26 cellular contexts compared by ENCODE assay signal in genomic region chr11:119602745-119603373, GRCh38.
DNase-seq lines count a peak whose midpoint lies in the region; ATAC-seq, FAIRE-seq and TF ChIP-seq lines count a peak whose summit lies in the region.
"Had no signal": no experiment of that assay in that cellular context is flagged by ENCODE, and none has a peak within 500 bp of the region (broad histone marks: within the 10 kb centered on the region; RNA-seq: fewer than 3 reads in every experiment).

No MANE protein-coding gene starts in this region.

- H3K4me3 ChIP-seq in BLaER1 (no peak overlapping the region), HCT116 (replicated peaks in 1 of 2; ENCODE audit: low read depth in 1 of 2, low read length in 2 of 2) (no peak overlapping the region), K562 (no peak overlapping the region), neural progenitor cell (no peak overlapping the region), thyroid gland (replicated peaks in 1 of 3) (no peak overlapping the region)
- H3K4me3 ChIP-seq: HAP-1, left lung, skin epidermis had no signal

- peaks cover 51% of the 10 kb centered on the region for H3K4me1 ChIP-seq in BLaER1
- H3K4me1 ChIP-seq in HCT116 (ENCODE audit: control insufficient read depth in 1 of 2, insufficient read depth in 2 of 2, low read length in 2 of 2) = peaks cover 0 to 9% of the 10 kb centered on the region in 2 experiments; a peak in 2 of 4 replicates
- H3K4me1 ChIP-seq in K562 (replicated peaks in 1 of 2; ENCODE audit: control insufficient read depth in 2 of 2, insufficient read depth in 2 of 2, low read length in 2 of 2) = peaks cover 0 to 9% of the 10 kb centered on the region in 2 experiments; a peak in 1 of 5 replicates
- peaks cover 23% of the 10 kb centered on the region for H3K4me1 ChIP-seq in neural progenitor cell
- no peaks in the 10 kb centered on the region for H3K4me1 ChIP-seq in thyroid gland
- H3K4me1 ChIP-seq: left lung had no signal

- H4K20me1 ChIP-seq in BLaER1 = no peaks in the 10 kb centered on the region
- no peaks in the 10 kb centered on the region for H4K20me1 ChIP-seq in HCT116 (ENCODE audit: insufficient read depth)
- H4K20me1 ChIP-seq in K562 (replicated peaks; ENCODE audit: control insufficient read depth, insufficient read depth, low read length) = no peaks in the 10 kb centered on the region; the same call in 1 of the 2 replicates
- no peaks in the 10 kb centered on the region for H4K20me1 ChIP-seq in neural progenitor cell (ENCODE audit: low read depth)

- peaks cover 1% of the 10 kb centered on the region for H3F3A ChIP-seq in neural progenitor cell (ENCODE audit: low read depth)

- CTCF ChIA-PET in HCT116 (lab: Charles Lee) = interaction anchor here (1.8 kb wide), 2 partner anchors 14 to 22 kb away, joined by 4 to 6 read pairs; no protein-coding TSS in a partner anchor
- CTCF ChIA-PET in K562 (lab: Yijun Ruan, JAX; ENCODE audit: low intra/inter-chr PET ratio) = no interaction called here

- H3K36me3 Mint-ChIP-seq in neural progenitor cell = no peaks in the 10 kb centered on the region
- H3K36me3 Mint-ChIP-seq: activated naive CD8-positive, alpha-beta T cell treated with anti-CD3 and anti-CD28 coated beads for 36 hours had no signal

- H3K27ac Mint-ChIP-seq in neural progenitor cell = no peak overlapping the region
- H3K27ac Mint-ChIP-seq: activated naive CD8-positive, alpha-beta T cell treated with anti-CD3 and anti-CD28 coated beads for 36 hours; stimulated activated naive CD8-positive, alpha-beta T cell treated with anti-CD3 and anti-CD28 coated beads, Interleukin-15, amount 100 ng/mL, for 72 hours; T-helper 1 cell treated with Interleukin-12 subunit alpha and Interleukin-12 subunit beta and Interleukin-4 antibody, amounts not matched to agents 30 μg/mL and 1 μg/mL, for 36 hours had no signal

- H3K4me1 Mint-ChIP-seq in neural progenitor cell = peaks cover 33% of the 10 kb centered on the region
- H3K4me1 Mint-ChIP-seq: activated naive CD8-positive, alpha-beta T cell treated with anti-CD3 and anti-CD28 coated beads for 36 hours; stimulated activated naive CD8-positive, alpha-beta T cell treated with anti-CD3 and anti-CD28 coated beads, Interleukin-15, amount 100 ng/mL, for 72 hours had no signal

- ATAC-seq in HCT116 (no peak), K562 (no peak)
- ATAC-seq: left lung; stimulated activated naive CD8-positive, alpha-beta T cell treated with anti-CD3 and anti-CD28 coated beads, Interleukin-15, amount 100 ng/mL, for 72 hours had no signal

- H3K4me2 ChIP-seq in BLaER1 (peak overlapping the region; percentile 30), HCT116 (ENCODE audit: low read length) (no peak overlapping the region), K562 (ENCODE audit: insufficient read depth, low read length) (no peak overlapping the region), neural progenitor cell (no peak overlapping the region)
- H3K4me2 ChIP-seq: SK-N-SH had no signal

- H3K27ac ChIP-seq in BLaER1 (no peak overlapping the region), HCT116 (ENCODE audit: low read depth, low read length) (no peak overlapping the region), K562 (ENCODE audit: extremely low read depth, low read depth, low read length) (no peak overlapping the region), neural progenitor cell (no peak overlapping the region), thyroid gland (no peak overlapping the region)
- H3K27ac ChIP-seq: C4-2B, left lung, skin epidermis had no signal

- H3K9me3 ChIP-seq in BLaER1 = no peaks in the 10 kb centered on the region
- H3K9me3 ChIP-seq in HCT116 (ENCODE audit: control insufficient read depth in 1 of 2, insufficient read depth in 1 of 2, low read depth in 1 of 2, low read length in 2 of 2) = no peaks in the 10 kb centered on the region
- no peaks in the 10 kb centered on the region for H3K9me3 ChIP-seq in K562 (replicated peaks; ENCODE audit: control insufficient read depth, insufficient read depth, low read depth, low read length)
- no peaks in the 10 kb centered on the region for H3K9me3 ChIP-seq in neural progenitor cell (ENCODE audit: low read depth)
- no peaks in the 10 kb centered on the region for H3K9me3 ChIP-seq in thyroid gland
- H3K9me3 ChIP-seq: HAP-1, left lung, SK-N-SH had no signal

- H3K79me2 ChIP-seq in HCT116 (ENCODE audit: insufficient read depth, low read length) = no peaks in the 10 kb centered on the region
- no peaks in the 10 kb centered on the region for H3K79me2 ChIP-seq in K562 (ENCODE audit: control insufficient read depth, insufficient read depth, low read length)
- H3K79me2 ChIP-seq in neural progenitor cell (ENCODE audit: low read depth) = no peaks in the 10 kb centered on the region

- no peaks in the 10 kb centered on the region for H3K36me3 ChIP-seq in BLaER1
- no peaks in the 10 kb centered on the region for H3K36me3 ChIP-seq in HCT116 (ENCODE audit: control insufficient read depth in 1 of 2, insufficient read depth in 2 of 2, low read length in 2 of 2)
- H3K36me3 ChIP-seq in K562 (ENCODE audit: control insufficient read depth, insufficient read depth, low read length) = no peaks in the 10 kb centered on the region
- no peaks in the 10 kb centered on the region for H3K36me3 ChIP-seq in neural progenitor cell
- H3K36me3 ChIP-seq in thyroid gland = no peaks in the 10 kb centered on the region
- H3K36me3 ChIP-seq: HAP-1, left lung had no signal

- in situ Hi-C loops in K562 (cut with MboI) = no loop called here

- TF ChIP-seq EP300 in K562 (IDR thresholded peaks at IDR 0.05; ENCODE audit: low read length) = no peak

- TF ChIP-seq CTCF in HCT116 (IDR thresholded peaks at IDR 0.05 in 2 of 3, conservative IDR thresholded peaks at IDR 0.05 in 1 of 3; ENCODE audit: borderline replicate concordance in 1 of 3, insufficient read depth in 1 of 3, low read depth in 2 of 3, low read length in 2 of 3) (peak in 2 of 3 experiments; percentile 37 to 48; a peak in 4 of 6 replicates), K562 (IDR thresholded peaks at IDR 0.05 in 2 of 3, conservative IDR thresholded peaks at IDR 0.05 in 1 of 3; ENCODE audit: insufficient read depth in 2 of 3, low read depth in 1 of 3, low read length in 3 of 3) (peak; percentile 33 to 54 (median 45); a peak in 4 of 6 replicates), neural progenitor cell (IDR thresholded peaks at IDR 0.05) (peak; percentile 39), thyroid gland (IDR thresholded peaks at IDR 0.05) (no peak)

- TF ChIP-seq RAD21 in HCT116 (IDR thresholded peaks at IDR 0.05; ENCODE audit: low read depth) (no peak), K562 (CRISPR knock-in tag; conservative IDR thresholded peaks at IDR 0.05 in 1 of 2, IDR thresholded peaks at IDR 0.05 in 1 of 2) (0 out of 4 replicates have a peak, but pooled peaks have one; percentile 15 to 18)

- no peak for TF ChIP-seq POLR2A in HCT116 (IDR thresholded peaks at IDR 0.05; ENCODE audit: borderline replicate concordance, extremely low read depth, insufficient read depth, insufficient read length)
- no peak for TF ChIP-seq POLR2A in K562 (conservative IDR thresholded peaks at IDR 0.05)
- no peak for TF ChIP-seq POLR2A in thyroid gland (IDR thresholded peaks at IDR 0.05)

- H3K9me2 ChIP-seq in HCT116 (ENCODE audit: insufficient read depth) = no peaks in the 10 kb centered on the region
- H3K9me2 ChIP-seq: SK-N-SH had no signal

- H3K9ac ChIP-seq in BLaER1 (no peak overlapping the region), HCT116 (ENCODE audit: low read length) (no peak overlapping the region), K562 (ENCODE audit: insufficient read depth in 1 of 2, low read depth in 2 of 2, low read length in 2 of 2) (no peak overlapping the region), neural progenitor cell (no peak overlapping the region)
- H3K9ac ChIP-seq: SK-N-SH had no signal

- H3K27me3 Mint-ChIP-seq in neural progenitor cell (ENCODE audit: insufficient read depth, low read depth) = peaks cover 5% of the 10 kb centered on the region

- H2AFZ ChIP-seq in HCT116 (ENCODE audit: low read depth, low read length, poor library complexity, severe bottlenecking) (no peak overlapping the region), K562 (ENCODE audit: low read depth, low read length) (no peak overlapping the region), neural progenitor cell (replicated peaks) (no peak overlapping the region)

- BruUV-seq in HCT116 (replicated peaks; lab: Mats Ljungman, UMichigan) (no TSS peak), K562 (replicated peaks; lab: Mats Ljungman, UMichigan) (no TSS peak)

- no peak for FAIRE-seq in K562 (lab: Jason Lieb, UNC)

- intact Hi-C loops in HCT116 (cut with micrococcal nuclease) = no loop called here
- intact Hi-C loops in K562 (cut with micrococcal nuclease) = no loop called here
- intact Hi-C loops in thyroid gland (cut with DNase I) = no loop called here

- H3K4me3 Mint-ChIP-seq in neural progenitor cell = no peak overlapping the region
- H3K4me3 Mint-ChIP-seq: activated naive CD8-positive, alpha-beta T cell treated with anti-CD3 and anti-CD28 coated beads for 36 hours; stimulated activated naive CD8-positive, alpha-beta T cell treated with anti-CD3 and anti-CD28 coated beads, Interleukin-15, amount 100 ng/mL, for 72 hours; T-helper 1 cell treated with Interleukin-12 subunit alpha and Interleukin-12 subunit beta and Interleukin-4 antibody, amounts not matched to agents 30 μg/mL and 1 μg/mL, for 36 hours had no signal

- no peaks in the 10 kb centered on the region for H3K9me1 ChIP-seq in K562 (ENCODE audit: control insufficient read depth, insufficient read depth, low read length)

- DNase-seq in HCT116 (ENCODE audit: low read depth, low spot score) = no peak
- peak in 1 of 4 experiments; percentile 34 for DNase-seq in K562 (ENCODE audit: extremely low read depth in 1 of 4, low spot score in 3 of 4)
- DNase-seq in neural progenitor cell (ENCODE audit: low spot score) = no peak
- no peak for DNase-seq in stimulated activated CD4-positive, alpha-beta T cell treated with anti-CD3 and anti-CD28 coated beads, Interleukin-4, amount 100 ng/mL, for 4 hours
- DNase-seq in thyroid gland = no peak
- DNase-seq in DMS 273 treated with DMSO at 0.1 percent for 48 hours (lab: John Stamatoyannopoulos, UW) = no peak
- DNase-seq: activated effector memory CD4-positive, alpha-beta T cell treated with Interleukin-2 at 50 U/mL for 16 hours; activated naive CD8-positive, alpha-beta T cell treated with anti-CD3 and anti-CD28 coated beads for 36 hours; activated T-cell treated with anti-CD3 and anti-CD28 coated beads for 4 hours; aorta; Calu3; central memory CD4-positive, alpha-beta T cell; EL; Kasumi-1; mesenchymal stem cell; NCI-H1694; nucleus accumbens; OCI-M1; SK-N-SH; stimulated activated naive CD8-positive, alpha-beta T cell treated with anti-CD3 and anti-CD28 coated beads, Interleukin-15, amount 100 ng/mL, for 72 hours had no signal

- RAD21 ChIA-PET in HCT116 (lab: Charles Lee; ENCODE audit: low non-redundant PET in 1 of 2, low total read pairs in 2 of 2, uncharacterized antibody in 2 of 2, unreplicated experiment in 2 of 2) = no interaction called here

- H3K27me3 ChIP-seq in BLaER1 = no peaks in the 10 kb centered on the region
- H3K27me3 ChIP-seq in HCT116 (ENCODE audit: insufficient read depth, low read length) = peaks cover 16% of the 10 kb centered on the region; the same call in 1 of the 2 replicates
- H3K27me3 ChIP-seq in K562 (ENCODE audit: control insufficient read depth in 2 of 2, insufficient read depth in 2 of 2, low read length in 2 of 2) = peaks cover 31 to 54% of the 10 kb centered on the region in 2 experiments; a peak in 4 of 5 replicates
- H3K27me3 ChIP-seq in neural progenitor cell = no peaks in the 10 kb centered on the region
- H3K27me3 ChIP-seq in thyroid gland = no peaks in the 10 kb centered on the region

- POLR2A ChIA-PET in HCT116 (lab: Charles Lee) = no interaction called here
- POLR2A ChIA-PET in K562 (lab: Yijun Ruan, JAX) = interaction anchor here (0.6 to 1.6 kb wide), 2 partner anchors 19 to 32 kb away, joined by 4 to 6 read pairs; no protein-coding TSS in a partner anchor

- peaks cover 4% of the 10 kb centered on the region for H3K9me3 Mint-ChIP-seq in neural progenitor cell
- H3K9me3 Mint-ChIP-seq: activated naive CD8-positive, alpha-beta T cell treated with anti-CD3 and anti-CD28 coated beads for 36 hours; stimulated activated naive CD8-positive, alpha-beta T cell treated with anti-CD3 and anti-CD28 coated beads, Interleukin-15, amount 100 ng/mL, for 72 hours; T-helper 1 cell treated with Interleukin-12 subunit alpha and Interleukin-12 subunit beta and Interleukin-4 antibody, amounts not matched to agents 30 μg/mL and 1 μg/mL, for 36 hours had no signal

- 2% methylated on average over 25 of the region's 28 CpGs for WGBS in K562 (ENCODE audit: insufficient coverage, low coverage, missing lambda C conversion rate)
- WGBS in thyroid gland, 2 donors = 69 to 79% methylated on average over 16 to 19 of the region's 28 CpGs

Comparison
In these comparisons a context has a peak if more than half of its experiments do, and no peak if none do; other contexts are left out.
1. CTCF ChIP-seq: peak in HCT116 (2 of 3), K562 (3 of 3) and neural progenitor cell (single experiment); none in thyroid gland (0 of 6).